24 cellular contexts compared by ENCODE assay signal in the genomic region with DNA sequence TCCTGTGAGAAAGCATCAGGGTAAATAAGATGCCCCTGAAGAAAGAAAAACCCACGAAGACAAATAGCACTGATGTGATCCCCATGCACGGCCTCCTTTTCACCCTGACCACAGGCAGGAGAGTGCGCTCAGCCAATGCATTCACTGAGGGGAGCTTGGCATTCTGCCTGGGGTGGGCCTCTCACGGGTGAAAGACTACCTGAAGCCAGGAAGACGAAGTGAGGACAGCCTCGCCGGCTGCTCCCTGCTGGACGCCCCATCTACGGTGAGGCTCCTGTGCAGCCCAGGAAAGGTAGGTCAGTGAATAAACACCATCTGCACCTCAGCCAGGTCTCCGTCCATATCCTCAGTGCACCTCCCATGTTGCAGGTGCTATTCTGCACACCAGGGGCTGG. TPM values are rescaled to one million over a fixed set of nuclear protein-coding genes. Genes with fewer than 3 reads are reported as not detected.
"Had no signal": no experiment of that assay in that cellular context is flagged by ENCODE, and none has a peak within 500 bp of the region (broad histone marks: within the 10 kb centered on the region; RNA-seq: fewer than 3 reads in every experiment).

No MANE protein-coding gene starts in this region.

- DNase-seq: activated B cell treated with CpG ODN at 0.5 μM for 24 hours; activated naive CD4-positive, alpha-beta T cell; activated T-cell treated with anti-CD3 and anti-CD28 coated beads for 4 hours; activated T-cell treated with anti-CD3 and anti-CD28 coated beads, Interleukin-2, amount 50 U/mL, for 72 hours; central memory CD4-positive, alpha-beta T cell; effector CD8-positive, alpha-beta T cell; glutamatergic neuron; left cardiac atrium; left ventricle myocardium superior; naive B cell; occipital lobe; posterior cingulate gyrus; right lobe of liver; stimulated activated CD4-positive, alpha-beta T cell treated with anti-CD3 and anti-CD28 coated beads, Interleukin-1b, Interleukin-23, amount 100 ng/mL, for 48 hours; stimulated activated naive B cell treated with anti-CD40 and anti-IgM and Interleukin-4, amounts not matched to agents 10 μg/mL and 1 μg/mL and 100 μg/mL, for 72 hours; T-helper 2 cell; testis; trophoblast cell; uterus had no signal

- H3K36me3 ChIP-seq: breast epithelium, neural progenitor cell, right lobe of liver, uterus had no signal

- H3K4me1 Mint-ChIP-seq: activated B cell treated with CpG ODN at 0.5 μM for 24 hours; naive B cell; stimulated activated naive B cell treated with anti-CD40 and anti-IgM and Interleukin-4, amounts not matched to agents 10 μg/mL and 1 μg/mL and 100 μg/mL, for 72 hours had no signal

- H3K9me3 Mint-ChIP-seq: activated B cell treated with CpG ODN at 0.5 μM for 24 hours; activated naive CD4-positive, alpha-beta T cell treated with anti-CD3 and anti-CD28 coated beads, Interleukin-2, amount 50 U/mL, for 72 hours; activated T-cell treated with anti-CD3 and anti-CD28 coated beads, Interleukin-2, amount 50 U/mL, for 72 hours; neural progenitor cell; stimulated activated naive B cell treated with anti-CD40 and anti-IgM and Interleukin-4, amounts not matched to agents 10 μg/mL and 1 μg/mL and 100 μg/mL, for 72 hours had no signal

- ATAC-seq: activated naive CD4-positive, alpha-beta T cell treated with anti-CD3 and anti-CD28 coated beads, Interleukin-2, amount 50 U/mL, for 72 hours; activated T-cell treated with anti-CD3 and anti-CD28 coated beads, Interleukin-2, amount 50 U/mL, for 72 hours; left cardiac atrium; left ventricle myocardium superior; right lobe of liver; stimulated activated naive B cell treated with anti-CD40 and anti-IgM and Interleukin-4, amounts not matched to agents 10 μg/mL and 1 μg/mL and 100 μg/mL, for 72 hours had no signal

- H3K9ac ChIP-seq: neural progenitor cell had no signal

- H3K9me3 ChIP-seq: breast epithelium, right lobe of liver, testis, uterus had no signal

- H3K4me3 ChIP-seq: breast epithelium, neural progenitor cell, right lobe of liver, skin epidermis, testis, uterus had no signal

- H3K4me3 Mint-ChIP-seq: activated B cell treated with CpG ODN at 0.5 μM for 24 hours; activated T-cell treated with anti-CD3 and anti-CD28 coated beads, Interleukin-2, amount 50 U/mL, for 72 hours; naive B cell; neural progenitor cell; stimulated activated naive B cell treated with anti-CD40 and anti-IgM and Interleukin-4, amounts not matched to agents 10 μg/mL and 1 μg/mL and 100 μg/mL, for 72 hours had no signal

- H3K4me2 ChIP-seq: neural progenitor cell had no signal

- H3K27me3 ChIP-seq: breast epithelium, neural progenitor cell, right lobe of liver, testis, uterus had no signal

- H3K27ac Mint-ChIP-seq: activated B cell treated with CpG ODN at 0.5 μM for 24 hours; activated naive CD4-positive, alpha-beta T cell treated with anti-CD3 and anti-CD28 coated beads, Interleukin-2, amount 50 U/mL, for 72 hours; activated T-cell treated with anti-CD3 and anti-CD28 coated beads, Interleukin-2, amount 50 U/mL, for 72 hours; naive B cell; neural progenitor cell; stimulated activated naive B cell treated with anti-CD40 and anti-IgM and Interleukin-4, amounts not matched to agents 10 μg/mL and 1 μg/mL and 100 μg/mL, for 72 hours had no signal

- H3K27ac ChIP-seq: breast epithelium, epithelial cell of prostate, neural progenitor cell, right lobe of liver, testis, uterus had no signal

- H3K36me3 Mint-ChIP-seq: activated naive CD4-positive, alpha-beta T cell treated with anti-CD3 and anti-CD28 coated beads, Interleukin-2, amount 50 U/mL, for 72 hours; naive B cell; neural progenitor cell; stimulated activated naive B cell treated with anti-CD40 and anti-IgM and Interleukin-4, amounts not matched to agents 10 μg/mL and 1 μg/mL and 100 μg/mL, for 72 hours had no signal

- H3K4me1 ChIP-seq: neural progenitor cell, right lobe of liver, uterus had no signal

- H2AFZ ChIP-seq: neural progenitor cell had no signal

RNA-seq across cellular contexts. Expression of gene CPXM2, which starts 32.0 kb away (rescaled TPM):
- total RNA-seq: activated B cell treated with CpG ODN at 0.5 μM for 24 hours; activated naive CD4-positive, alpha-beta T cell treated with anti-CD3 and anti-CD28 coated beads, Interleukin-2, amount 50 U/mL, for 72 hours; activated T-cell treated with anti-CD3 and anti-CD28 coated beads, Interleukin-2, amount 50 U/mL, for 72 hours had no signal
